In genomic region chr5:145925353-145925752, GRCh38 we compare ENCODE assay signal across 9 cellular contexts. TPM values are rescaled to one million over a fixed set of nuclear protein-coding genes. Genes with fewer than 3 reads are reported as not detected.
DNase-seq lines count a peak whose midpoint lies in the region; ATAC-seq, FAIRE-seq and TF ChIP-seq lines count a peak whose summit lies in the region.
"Had no signal": no experiment of that assay in that cellular context is flagged by ENCODE, and none has a peak within 500 bp of the region (broad histone marks: within the 10 kb centered on the region; RNA-seq: fewer than 3 reads in every experiment).

No MANE protein-coding gene starts in this region.

- WGBS in transverse colon (ENCODE audit: low coverage in 1 of 2), 2 donors, result 32 to 75% methylated on average over 1 of the region's 1 CpG

- no peaks in the 10 kb centered on the region for H4K20me1 ChIP-seq in fibroblast of lung (ENCODE audit: control insufficient read depth, extremely low read depth, insufficient read depth, low read length)

- H3K79me2 ChIP-seq in fibroblast of lung (ENCODE audit: control insufficient read depth, insufficient read depth, low read length), result no peaks in the 10 kb centered on the region

- DNase-seq in RKO (ENCODE audit: low spot score) (peak; percentile 74), fibroblast of lung (ENCODE audit: low read depth in 2 of 2) (peak; percentile 83 to 98), pulmonary artery endothelial cell (ENCODE audit: low read depth, low spot score) (peak; percentile 48), NCI-H526 (lab: John Stamatoyannopoulos, UW) (no peak), transverse colon (no peak)
- no peak for DNase-seq in stimulated activated naive CD8-positive, alpha-beta T cell treated with anti-CD3 and anti-CD28 coated beads, Interleukin-15, Interleukin-2, amounts not matched to agents 100 U/mL and 50 U/mL, for 24 hours
- DNase-seq: NCI-H2081 treated with DMSO at 0.1 percent for 48 hours had no signal

- intact Hi-C loops in transverse colon (cut with DNase I; ENCODE audit: low total_unique reads), result no loop called here

- TF ChIP-seq EP300 in transverse colon (IDR thresholded peaks at IDR 0.05; ENCODE audit: low read depth), result no peak

- H3K27me3 ChIP-seq in fibroblast of lung (ENCODE audit: control insufficient read depth, insufficient read depth, low read length) (no peaks in the 10 kb centered on the region), transverse colon (no peaks in the 10 kb centered on the region)

- no peak overlapping the region for H3K9ac ChIP-seq in fibroblast of lung (ENCODE audit: insufficient read depth, low read length)

- H3K4me2 ChIP-seq in fibroblast of lung (ENCODE audit: extremely low read depth, insufficient read depth, low read length), result no peak overlapping the region

- FAIRE-seq in G401.6 (lab: Jason Lieb, UNC), result peak; percentile 99

- H3K4me1 ChIP-seq in fibroblast of lung (ENCODE audit: control insufficient read depth, extremely low read depth, insufficient read depth, low read length) (peaks cover 3% of the 10 kb centered on the region), transverse colon (no peaks in the 10 kb centered on the region)

- no peak for TF ChIP-seq POLR2A in transverse colon (IDR thresholded peaks at IDR 0.05)

- ATAC-seq in HG02588 (IDR thresholded peaks at IDR 0.05; ENCODE audit: unreplicated experiment), result no peak
- no peak for ATAC-seq in stimulated activated naive CD8-positive, alpha-beta T cell treated with anti-CD3 and anti-CD28 coated beads, Interleukin-15, Interleukin-2, amounts not matched to agents 100 U/mL and 50 U/mL, for 24 hours

- no peaks in the 10 kb centered on the region for H3K36me3 ChIP-seq in fibroblast of lung (ENCODE audit: control insufficient read depth, insufficient read depth, low read length)
- H3K36me3 ChIP-seq in transverse colon, result no peaks in the 10 kb centered on the region

- no peak overlapping the region for H3K4me3 ChIP-seq in fibroblast of lung (replicated peaks in 1 of 4; ENCODE audit: control extremely low read depth in 1 of 4, insufficient read depth in 1 of 4, low read depth in 3 of 4, low read length in 4 of 4)
- H3K4me3 ChIP-seq in transverse colon, result no peak overlapping the region

- H2AFZ ChIP-seq in fibroblast of lung (ENCODE audit: low read length), result no peak overlapping the region

- H3K9me3 ChIP-seq in fibroblast of lung (ENCODE audit: control insufficient read depth, insufficient read depth, low read depth, low read length) (no peaks in the 10 kb centered on the region), transverse colon (no peaks in the 10 kb centered on the region)

- in situ Hi-C loops in transverse colon (cut with MboI; ENCODE audit: low pct_ligation_motif_present in 1 of 4, low pct_unique_long_range_greater_than_20kb in 1 of 4, low sequenced_read_pairs in 3 of 4), result no loop called here

- H3K27ac ChIP-seq in fibroblast of lung (ENCODE audit: insufficient read depth, low read length), result no peak overlapping the region
- H3K27ac ChIP-seq in transverse colon, result no peak overlapping the region

- TF ChIP-seq CTCF in fibroblast of lung (conservative IDR thresholded peaks at IDR 0.05 in 1 of 2, IDR thresholded peaks at IDR 0.05 in 1 of 2; ENCODE audit: low read depth in 1 of 2, low read length in 2 of 2), result no peak
- TF ChIP-seq CTCF in transverse colon (IDR thresholded peaks at IDR 0.05), result no peak

RNA-seq across cellular contexts. Expression of gene SH3RF2, which starts 11.0 kb away (rescaled TPM):
- total RNA-seq in fibroblast of lung, result 0.26 and 1.2 TPM in 2 replicates
- polyA plus RNA-seq in fibroblast of lung, result 0.53 and 1.1 TPM in 2 replicates
- polyA plus RNA-seq in fibroblast of lung (2012), result 0.45 and 0.92 TPM in 2 replicates
- 2.0 and 6.2 TPM in 2 replicates for polyA minus RNA-seq in fibroblast of lung (ENCODE audit: low replicate concordance)
- 1.3 and 2.5 TPM in 2 replicates for total RNA-seq in pulmonary artery endothelial cell
- total RNA-seq in transverse colon, result 100 to 1,000 TPM in 2 of 4 donors, 10 to 100 TPM in 2; 67.9 to 172 (median 96.3) TPM

RNA-seq across cellular contexts. Expression of gene GRXCR2, which starts 52.5 kb away (rescaled TPM):
- not detected in 2 replicates for total RNA-seq in fibroblast of lung
- not detected in 2 replicates for polyA plus RNA-seq in fibroblast of lung
- not detected in 2 replicates for polyA plus RNA-seq in fibroblast of lung (2012)
- not detected in 2 replicates for polyA minus RNA-seq in fibroblast of lung (ENCODE audit: low replicate concordance)
- not detected in 2 replicates for total RNA-seq in pulmonary artery endothelial cell
- not detected for total RNA-seq in transverse colon

Comparison
In these comparisons a context has a peak if more than half of its experiments do, and no peak if none do; other contexts are left out.
1. DNase-seq: peak in RKO (single experiment), fibroblast of lung (2 of 2) and pulmonary artery endothelial cell (single experiment); none in NCI-H526 (0 of 2), transverse colon (single experiment) and stimulated activated naive CD8-positive, alpha-beta T cell treated with anti-CD3 and anti-CD28 coated beads, Interleukin-15, Interleukin-2, amounts not matched to agents 100 U/mL and 50 U/mL, for 24 hours (single experiment).
2. RNA of gene SH3RF2, which starts 11.0 kb away (total RNA-seq): 67.9 to 172 TPM in transverse colon; 1.3 to 2.5 TPM in pulmonary artery endothelial cell and 0.26 to 1.2 TPM in fibroblast of lung; every median in the first group is over 10 times any median in the second.